In the genomic region with DNA sequence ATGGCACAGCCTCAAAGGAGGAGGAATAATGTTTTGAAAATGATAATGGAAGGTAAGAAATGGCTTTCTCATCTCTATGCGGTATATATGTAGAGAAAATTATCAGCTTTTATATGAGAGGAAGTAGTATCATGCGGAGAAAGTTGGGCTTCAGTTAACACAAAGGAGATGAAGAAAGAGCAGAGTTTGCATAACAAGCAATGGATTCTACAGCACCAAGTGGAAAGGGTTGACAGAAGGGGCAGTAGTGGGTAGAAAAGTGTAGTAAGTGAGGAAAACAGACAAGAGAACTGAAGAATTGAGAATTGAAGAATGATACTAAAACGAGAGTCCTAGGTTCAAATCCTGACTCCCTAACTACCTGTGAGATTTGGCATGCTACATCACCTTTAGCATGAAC, we compare ENCODE assay signal across 31 cellular contexts.
"Had no signal": no experiment of that assay in that cellular context is flagged by ENCODE, and none has a peak within 500 bp of the region (broad histone marks: within the 10 kb centered on the region; RNA-seq: fewer than 3 reads in every experiment).

No MANE protein-coding gene starts in this region.

- H3K9me3 ChIP-seq: esophagus muscularis mucosa, heart right ventricle, prostate gland, right atrium auricular region, suprapubic skin, transverse colon, upper lobe of right lung, uterus had no signal

- DNase-seq: dorsolateral prefrontal cortex; effector CD4-positive, alpha-beta T cell; foreskin keratinocyte; glutamatergic neuron; heart right ventricle; hippocampal formation; immature natural killer cell; islet precursor cell; kidney glomerular epithelial cell; left colon; left ventricle myocardium superior; midbrain; naive thymus-derived CD4-positive, alpha-beta T cell; stimulated activated CD4-positive, alpha-beta T cell treated with anti-CD3 and anti-CD28 coated beads, Interleukin-12 subunit alpha, Interleukin-12 subunit beta, amount 100 ng/mL, for 4 hours; stimulated activated CD4-positive, alpha-beta T cell treated with anti-CD3 and anti-CD28 coated beads, Interleukin-1b, Interleukin-23, amount 100 ng/mL, for 48 hours; stimulated activated CD4-positive, alpha-beta T cell treated with anti-CD3 and anti-CD28 coated beads, Interleukin-4, amount 100 ng/mL, for 1 hour; stimulated activated CD8-positive, alpha-beta memory T cell treated with anti-CD3 and anti-CD28 coated beads, Interleukin-4, amount 100 ng/mL, for 48 hours; stimulated activated naive CD4-positive, alpha-beta T cell; stimulated activated naive CD8-positive, alpha-beta T cell treated with anti-CD3 and anti-CD28 coated beads, Interleukin-15, amount 100 ng/mL, for 72 hours; transverse colon; upper lobe of right lung; uterus had no signal

- H3K27me3 ChIP-seq: dorsolateral prefrontal cortex, esophagus muscularis mucosa, foreskin keratinocyte, heart right ventricle, neural progenitor cell, right atrium auricular region, suprapubic skin, transverse colon, upper lobe of right lung, uterus had no signal

- H3K27ac ChIP-seq: dorsolateral prefrontal cortex, epithelial cell of prostate, esophagus muscularis mucosa, foreskin keratinocyte, heart right ventricle, neural progenitor cell, prostate gland, right atrium auricular region, suprapubic skin, transverse colon, upper lobe of right lung, uterus had no signal

- H3K4me3 ChIP-seq: dorsolateral prefrontal cortex, esophagus muscularis mucosa, heart right ventricle, lung, neural progenitor cell, prostate gland, right atrium auricular region, smooth muscle cell, suprapubic skin, transverse colon, upper lobe of right lung, uterus had no signal

- H3K4me1 ChIP-seq: esophagus muscularis mucosa, foreskin keratinocyte, heart right ventricle, neural progenitor cell, prostate gland, right atrium auricular region, suprapubic skin, upper lobe of right lung, uterus had no signal

- H3K36me3 ChIP-seq: esophagus muscularis mucosa, heart right ventricle, neural progenitor cell, prostate gland, right atrium auricular region, suprapubic skin, transverse colon, upper lobe of right lung, uterus had no signal

- ATAC-seq: foreskin keratinocyte; heart right ventricle; left colon; left ventricle myocardium superior; naive thymus-derived CD4-positive, alpha-beta T cell; sciatic nerve; stimulated activated naive CD8-positive, alpha-beta T cell treated with anti-CD3 and anti-CD28 coated beads, Interleukin-15, amount 100 ng/mL, for 72 hours; upper lobe of right lung had no signal

- H3K9ac ChIP-seq: neural progenitor cell had no signal
